ENCODE assay signal across 8 cellular contexts in genomic region chr5:149959406-149960236, GRCh38. TPM values are rescaled to one million over a fixed set of nuclear protein-coding genes. Genes with fewer than 3 reads are reported as not detected.
DNase-seq lines count a peak whose midpoint lies in the region; ATAC-seq and TF ChIP-seq lines count a peak whose summit lies in the region.

No MANE protein-coding gene starts in this region.

- H4K20me1 ChIP-seq in hepatocyte (ENCODE audit: insufficient read depth, poor library complexity, severe bottlenecking), result no peaks in the 10 kb centered on the region

- CTCF ChIA-PET in Caco-2 (lab: Charles Lee), result interaction anchor here (0.7 to 5.0 kb wide), 17 partner anchors 8 to 602 kb away, joined by 3 to 39 read pairs (median 6); partner anchors contain the start of genes PCYOX1L and PPARGC1B

- H3K4me3 ChIP-seq in Caco-2 (ENCODE audit: low read depth, low read length) (peak overlapping the region; percentile 50), HFF-Myc (replicated peaks; ENCODE audit: low read depth, low read length) (peak overlapping the region; percentile 62), adipocyte (ENCODE audit: low read length) (peak overlapping the region; percentile 85), hepatocyte (peak overlapping the region; percentile 14), gastrocnemius medialis (peak overlapping the region; percentile 83 to 97 (median 93))

- peak overlapping the region; percentile 22 for H2AFZ ChIP-seq in hepatocyte

- ATAC-seq in gastrocnemius medialis, result no peak

- 42% methylated on average over 14 of the region's 14 CpGs for WGBS in hepatocyte (ENCODE audit: low lambda C conversion rate, missing lambda C conversion rate)

- H3K4me3 Mint-ChIP-seq in Caco-2 (ENCODE audit: unreplicated experiment), result peak overlapping the region; percentile 90

- peaks cover 25% of the 10 kb centered on the region for H3K4me1 ChIP-seq in Caco-2
- peaks cover 7% of the 10 kb centered on the region for H3K4me1 ChIP-seq in adipocyte (ENCODE audit: control insufficient read depth, insufficient read depth, low read length)
- H3K4me1 ChIP-seq in hepatocyte (ENCODE audit: insufficient read depth), result peaks cover 9% of the 10 kb centered on the region
- peaks cover 8 to 15% of the 10 kb centered on the region in 2 donors for H3K4me1 ChIP-seq in gastrocnemius medialis

- peaks cover 22% of the 10 kb centered on the region for H3K36me3 Mint-ChIP-seq in Caco-2 (ENCODE audit: insufficient read depth, unreplicated experiment)

- H3K27ac ChIP-seq in hepatocyte (peak overlapping the region; percentile 96), gastrocnemius medialis (peak overlapping the region; percentile 89 to 93 (median 90))

- peak; percentile 47 to 63 for DNase-seq in Caco-2
- DNase-seq in HFF-Myc (ENCODE audit: extremely low read depth, low read depth), result peak; percentile 35
- DNase-seq in SK-N-DZ (ENCODE audit: low spot score), result peak; percentile 41
- peak; percentile 72 for DNase-seq in adipocyte (ENCODE audit: low read depth)
- peak; percentile 73 for DNase-seq in hepatocyte (ENCODE audit: low spot score)
- no peak for DNase-seq in gastrocnemius medialis
- DNase-seq in NCI-H1105 treated with DMSO at 0.1 percent for 48 hours (lab: John Stamatoyannopoulos, UW), result no peak
- DNase-seq in NCI-H2081 (lab: John Stamatoyannopoulos, UW), result no peak

- H3K79me2 ChIP-seq in hepatocyte, result peaks cover 35% of the 10 kb centered on the region

- peak overlapping the region; percentile 74 for H3K4me2 ChIP-seq in hepatocyte

- TF ChIP-seq CTCF in Caco-2 (IDR thresholded peaks at IDR 0.05; ENCODE audit: insufficient read depth in 1 of 2, low read depth in 1 of 2, low read length in 1 of 2, severe bottlenecking in 1 of 2, unreplicated experiment in 1 of 2), result peak; percentile 49 to 56
- TF ChIP-seq CTCF in HFF-Myc (IDR thresholded peaks at IDR 0.05; ENCODE audit: low read depth, low read length, missing control alignments), result peak; percentile 58
- TF ChIP-seq CTCF in hepatocyte (IDR thresholded peaks at IDR 0.05; ENCODE audit: poor library complexity), result peak; percentile 55
- TF ChIP-seq CTCF in gastrocnemius medialis (IDR thresholded peaks at IDR 0.05 in 4 of 5, conservative IDR thresholded peaks at IDR 0.05 in 1 of 5), result peak in 3 of 5 experiments; percentile 26 to 49 (median 40)

- H3K36me3 ChIP-seq in Caco-2 (ENCODE audit: control insufficient read depth, insufficient read depth, low read length), result peaks cover 3% of the 10 kb centered on the region
- H3K36me3 ChIP-seq in adipocyte (ENCODE audit: control insufficient read depth, insufficient read depth, low read length, severe bottlenecking), result no peaks in the 10 kb centered on the region
- no peaks in the 10 kb centered on the region for H3K36me3 ChIP-seq in hepatocyte (replicated peaks; ENCODE audit: insufficient read depth, low read depth)
- H3K36me3 ChIP-seq in gastrocnemius medialis, result no peaks in the 10 kb centered on the region

- no peaks in the 10 kb centered on the region for H3K27me3 Mint-ChIP-seq in Caco-2 (ENCODE audit: insufficient read depth, unreplicated experiment)

- H3K9me3 ChIP-seq in Caco-2 (no peaks in the 10 kb centered on the region), adipocyte (ENCODE audit: control insufficient read depth, low read length) (no peaks in the 10 kb centered on the region), hepatocyte (ENCODE audit: low read depth) (no peaks in the 10 kb centered on the region), gastrocnemius medialis (no peaks in the 10 kb centered on the region)

- H3K9ac ChIP-seq in adipocyte (ENCODE audit: low read length), result peak overlapping the region; percentile 87

- TF ChIP-seq POLR2A in gastrocnemius medialis (IDR thresholded peaks at IDR 0.05), result no peak

- POLR2A ChIA-PET in Caco-2 (lab: Charles Lee), result interaction anchor here (0.6 to 1.6 kb wide), 15 partner anchors 8 to 678 kb away, joined by 3 to 9 read pairs (median 4); partner anchors contain the start of genes HMGXB3 and TIGD6

- TSS peak; percentile 97 for BruUV-seq in Caco-2 (replicated peaks; lab: Mats Ljungman, UMichigan)

- in situ Hi-C loops in gastrocnemius medialis (cut with MboI; ENCODE audit: low sequenced_read_pairs in 4 of 4), result no loop called here

- peaks cover 32% of the 10 kb centered on the region for H3K4me1 Mint-ChIP-seq in Caco-2 (ENCODE audit: low read depth, unreplicated experiment)

- peak overlapping the region; percentile 96 for H3K27ac Mint-ChIP-seq in Caco-2 (ENCODE audit: unreplicated experiment)

- no peaks in the 10 kb centered on the region for H3K9me2 ChIP-seq in hepatocyte (replicated peaks; ENCODE audit: insufficient read depth)

- intact Hi-C loops in Caco-2 (cut with micrococcal nuclease; ENCODE audit: unreplicated experiment), result loop anchor here (1.0 to 10.0 kb wide), 5 partner anchors 17 to 325 kb away; no protein-coding TSS in a partner anchor
- intact Hi-C loops in gastrocnemius medialis (cut with DNase I; ENCODE audit: low total_unique reads), result loop anchor here (1.0 to 5.0 kb wide), 3 partner anchors 27 to 102 kb away; partner anchors contain the start of genes HMGXB3 and TIGD6

- H3K27me3 ChIP-seq in Caco-2 (replicated peaks; ENCODE audit: control insufficient read depth, insufficient read depth, low read length) (no peaks in the 10 kb centered on the region), adipocyte (replicated peaks; ENCODE audit: control insufficient read depth, insufficient read depth, low read length) (no peaks in the 10 kb centered on the region), hepatocyte (no peaks in the 10 kb centered on the region), gastrocnemius medialis (no peaks in the 10 kb centered on the region)

- H3K9me3 Mint-ChIP-seq in Caco-2 (ENCODE audit: unreplicated experiment), result no peaks in the 10 kb centered on the region

RNA-seq across cellular contexts. Expression of gene SLC26A2, which starts 0.9 kb away (rescaled TPM):
- 43.9 and 49.1 TPM in 2 replicates for total RNA-seq in Caco-2 (2022)
- 9.1 and 9.6 TPM in 2 replicates for polyA plus RNA-seq in SK-N-DZ (2014; cell fraction: cytosol; rRNA removed)
- 4.9 and 5.0 TPM in 2 replicates for polyA plus RNA-seq in SK-N-DZ (2014; cell fraction: nucleus; rRNA removed)
- 160 TPM in 2 replicates for total RNA-seq in hepatocyte
- polyA plus RNA-seq in hepatocyte, result 33.7 and 45.7 TPM in 2 replicates
- total RNA-seq in gastrocnemius medialis, result 1 to 10 TPM; 3.0 to 9.9 (median 6.9) TPM

RNA-seq across cellular contexts. Expression of gene PDE6A, which starts 15.0 kb away (rescaled TPM):
- total RNA-seq in Caco-2 (2022), result 2.5 and 2.6 TPM in 2 replicates
- polyA plus RNA-seq in SK-N-DZ (2014; cell fraction: cytosol; rRNA removed), result not detected in 2 replicates
- not detected in 2 replicates for polyA plus RNA-seq in SK-N-DZ (2014; cell fraction: nucleus; rRNA removed)
- 3.6 and 4.6 TPM in 2 replicates for total RNA-seq in hepatocyte
- 3.7 and 3.9 TPM in 2 replicates for polyA plus RNA-seq in hepatocyte
- total RNA-seq in gastrocnemius medialis, result not detected

RNA-seq across cellular contexts. Expression of gene TIGD6, which starts 40.8 kb away (rescaled TPM):
- total RNA-seq in Caco-2 (2022) (3.0 and 4.3 TPM in 2 replicates), hepatocyte (4.6 and 5.0 TPM in 2 replicates), gastrocnemius medialis (1 to 10 TPM in 3 of 4 donors, under 1 TPM in 1; 0.62 to 3.0 (median 2.3) TPM)
- 3.8 and 4.0 TPM in 2 replicates for polyA plus RNA-seq in SK-N-DZ (2014; cell fraction: cytosol; rRNA removed)
- 0.82 and 1.8 TPM in 2 replicates for polyA plus RNA-seq in SK-N-DZ (2014; cell fraction: nucleus; rRNA removed)
- 4.5 and 4.6 TPM in 2 replicates for polyA plus RNA-seq in hepatocyte

RNA-seq across cellular contexts. Expression of gene HMGXB3, which starts 40.9 kb away (rescaled TPM):
- 43.8 and 49.5 TPM in 2 replicates for total RNA-seq in Caco-2 (2022)
- 35.2 and 39.2 TPM in 2 replicates for polyA plus RNA-seq in SK-N-DZ (2014; cell fraction: cytosol; rRNA removed)
- polyA plus RNA-seq in SK-N-DZ (2014; cell fraction: nucleus; rRNA removed), result 48.8 and 133 TPM in 2 replicates
- 32.8 and 47.5 TPM in 2 replicates for total RNA-seq in hepatocyte
- polyA plus RNA-seq in hepatocyte, result 23.4 and 24.6 TPM in 2 replicates
- total RNA-seq in gastrocnemius medialis, result 10 to 100 TPM; 19.7 to 27.0 (median 23.9) TPM

Comparison
In these comparisons a context has a peak if more than half of its experiments do, and no peak if none do; other contexts are left out.
1. DNase-seq: peak in Caco-2 (2 of 2), HFF-Myc (single experiment), SK-N-DZ (single experiment), adipocyte (single experiment) and hepatocyte (single experiment); none in gastrocnemius medialis (0 of 2), NCI-H1105 treated with DMSO at 0.1 percent for 48 hours (single experiment) and NCI-H2081 (0 of 2).
2. H3K4me3 ChIP-seq: peak in every context shown above with its lines; median percentile 93 in gastrocnemius medialis; 85 in adipocyte; 62 in HFF-Myc; 50 in Caco-2; 14 in hepatocyte.
3. Peak in every context shown above with its lines, with median percentiles within 50 percentile points of each other: CTCF ChIP-seq.